In the genomic region with DNA sequence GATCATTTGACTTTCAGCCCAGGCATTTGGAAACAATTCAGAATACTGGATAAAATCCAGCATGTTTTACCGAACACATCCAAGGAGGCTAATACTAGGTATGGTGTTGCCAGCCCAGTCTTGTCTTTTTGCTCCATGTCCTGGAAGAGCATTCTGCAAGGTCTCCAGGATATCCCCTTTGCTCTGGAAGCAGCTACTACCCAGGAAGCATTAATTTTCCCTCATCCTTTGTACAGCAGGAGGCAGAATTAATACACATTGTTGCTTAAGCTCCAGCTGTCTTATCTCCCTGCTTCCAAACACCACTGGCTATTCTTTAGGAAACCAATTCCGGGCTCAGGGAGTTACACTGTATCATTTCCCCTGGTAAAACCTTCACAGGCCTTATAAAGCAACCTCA, we compare ENCODE assay signal across 27 cellular contexts. TPM values are rescaled to one million over a fixed set of nuclear protein-coding genes. Genes with fewer than 3 reads are reported as not detected.
A peak's percentile ranks its signal among the peaks of the same experiment; 100 is the strongest.
DNase-seq lines count a peak whose midpoint lies in the region; ATAC-seq and TF ChIP-seq lines count a peak whose summit lies in the region.
"Had no signal": no experiment of that assay in that cellular context is flagged by ENCODE, and none has a peak within 500 bp of the region (broad histone marks: within the 10 kb centered on the region; RNA-seq: fewer than 3 reads in every experiment).

No MANE protein-coding gene starts in this region.

- H2AFZ ChIP-seq in Loucy (ENCODE audit: low read length) = no peak overlapping the region

- H3K4me1 ChIP-seq in Loucy (ENCODE audit: insufficient read depth, low read length, poor library complexity, severe bottlenecking) = peaks cover 39% of the 10 kb centered on the region
- peaks cover 0 to 16% (median 9%) of the 10 kb centered on the region in 3 donors for H3K4me1 ChIP-seq in gastroesophageal sphincter
- H3K4me1 ChIP-seq: uterus had no signal

- H3K9me3 ChIP-seq in Loucy (ENCODE audit: insufficient read depth, low read depth, low read length) (no peaks in the 10 kb centered on the region), gastroesophageal sphincter (no peaks in the 10 kb centered on the region)
- H3K9me3 ChIP-seq: ascending aorta, MG63, psoas muscle, uterus had no signal

- no peak for TF ChIP-seq EP300 in gastroesophageal sphincter (IDR thresholded peaks at IDR 0.05)

- H3K36me3 Mint-ChIP-seq in neural crest cell (ENCODE audit: low read depth) = no peaks in the 10 kb centered on the region
- peaks cover 0 to 6% of the 10 kb centered on the region in 2 donors for H3K36me3 Mint-ChIP-seq in activated naive CD4-positive, alpha-beta T cell treated with anti-CD3 and anti-CD28 coated beads, Interleukin-2, amount 50 U/mL, for 72 hours
- H3K36me3 Mint-ChIP-seq: activated naive CD4-positive, alpha-beta T cell treated with anti-CD3 and anti-CD28 coated beads, Interleukin-2, amount 50 U/mL, for 24 hours had no signal

- H3K4me3 ChIP-seq in Loucy (ENCODE audit: low read length, poor library complexity, severe bottlenecking) = no peak overlapping the region
- no peak overlapping the region for H3K4me3 ChIP-seq in epithelial cell of proximal tubule (ENCODE audit: low read depth, low read length)
- H3K4me3 ChIP-seq in gastroesophageal sphincter = no peak overlapping the region
- H3K4me3 ChIP-seq: ascending aorta, MG63, psoas muscle, uterus had no signal

- no peak for TF ChIP-seq POLR2A in gastroesophageal sphincter (IDR thresholded peaks at IDR 0.05)

- WGBS in gastroesophageal sphincter (ENCODE audit: low coverage in 1 of 2), 2 donors = 33 to 44% methylated on average over 1 of the region's 2 CpGs

- H3K27ac Mint-ChIP-seq in neural crest cell (ENCODE audit: unreplicated experiment) = no peak overlapping the region
- H3K27ac Mint-ChIP-seq in activated naive CD4-positive, alpha-beta T cell treated with anti-CD3 and anti-CD28 coated beads, Interleukin-2, amount 50 U/mL, for 72 hours = no peak overlapping the region
- H3K27ac Mint-ChIP-seq: activated CD4-positive, alpha-beta T cell treated with anti-CD3 and anti-CD28 coated beads, Interleukin-2, amount 10 ng/mL, durations not matched to agents 24 days and 14 days; activated naive CD4-positive, alpha-beta T cell treated with anti-CD3 and anti-CD28 coated beads, Interleukin-2, amount 50 U/mL, for 24 hours; CD8-positive, alpha-beta T cell had no signal

- H3K4me2 ChIP-seq in Loucy (ENCODE audit: low read depth, low read length, poor library complexity, severe bottlenecking) = peak overlapping the region; percentile 78

- H4K20me1 ChIP-seq in Loucy (ENCODE audit: insufficient read depth, low read length, poor library complexity, severe bottlenecking) = peaks cover 21% of the 10 kb centered on the region

- H3K4me1 Mint-ChIP-seq in neural crest cell = peaks cover 31% of the 10 kb centered on the region

- TF ChIP-seq CTCF in AG09319 (IDR thresholded peaks at IDR 0.05; ENCODE audit: low read depth, low read length) (peak; percentile 4), Loucy (conservative IDR thresholded peaks at IDR 0.05; ENCODE audit: low read length) (no peak), epithelial cell of proximal tubule (conservative IDR thresholded peaks at IDR 0.05; ENCODE audit: low read depth, low read length) (peak; percentile 19), neural crest cell (conservative IDR thresholded peaks at IDR 0.05) (no peak), gastroesophageal sphincter (IDR thresholded peaks at IDR 0.05) (no peak)

- no peaks in the 10 kb centered on the region for H3F3A ChIP-seq in Loucy (ENCODE audit: low read depth)

- peaks cover 50% of the 10 kb centered on the region for H3K79me2 ChIP-seq in Loucy (ENCODE audit: insufficient read depth, low read length)

- H3K9me3 Mint-ChIP-seq in neural crest cell = peaks cover 2% of the 10 kb centered on the region
- no peaks in the 10 kb centered on the region for H3K9me3 Mint-ChIP-seq in activated naive CD4-positive, alpha-beta T cell treated with anti-CD3 and anti-CD28 coated beads, Interleukin-2, amount 50 U/mL, for 72 hours
- H3K9me3 Mint-ChIP-seq: activated CD4-positive, alpha-beta T cell treated with anti-CD3 and anti-CD28 coated beads, Interleukin-2, amount 10 ng/mL, durations not matched to agents 24 days and 14 days; activated naive CD4-positive, alpha-beta T cell treated with anti-CD3 and anti-CD28 coated beads, Interleukin-2, amount 50 U/mL, for 24 hours; CD8-positive, alpha-beta T cell had no signal

- H3K9ac ChIP-seq in Loucy (ENCODE audit: low read depth, low read length, poor library complexity, severe bottlenecking) = no peak overlapping the region

- H3K27ac ChIP-seq in gastroesophageal sphincter = no peak overlapping the region
- H3K27ac ChIP-seq: ascending aorta, psoas muscle, uterus, WERI-Rb-1 had no signal

- H3K27me3 Mint-ChIP-seq in neural crest cell (ENCODE audit: low read depth) = peaks cover 19% of the 10 kb centered on the region
- H3K27me3 Mint-ChIP-seq: activated naive CD4-positive, alpha-beta T cell treated with anti-CD3 and anti-CD28 coated beads, Interleukin-2, amount 50 U/mL, for 24 hours had no signal

- no peak for ATAC-seq in activated naive CD4-positive, alpha-beta T cell treated with anti-CD3 and anti-CD28 coated beads, Interleukin-2, amount 50 U/mL, for 72 hours
- ATAC-seq in gastroesophageal sphincter = no peak
- no peak for ATAC-seq in HG03280 (IDR thresholded peaks at IDR 0.05; ENCODE audit: unreplicated experiment)
- ATAC-seq: CD8-positive, alpha-beta T cell; esophagus mucosa; PC-3; psoas muscle had no signal

- no peaks in the 10 kb centered on the region for H3K9me2 ChIP-seq in Loucy (replicated peaks; ENCODE audit: low read depth, low read length)

- H3K27me3 ChIP-seq in Loucy (ENCODE audit: insufficient read depth, low read length, poor library complexity, severe bottlenecking) = peaks cover 10% of the 10 kb centered on the region
- peaks cover 24% of the 10 kb centered on the region for H3K27me3 ChIP-seq in gastroesophageal sphincter
- H3K27me3 ChIP-seq: ascending aorta, MG63, uterus had no signal

- H3K36me3 ChIP-seq in Loucy (ENCODE audit: insufficient read depth, low read length) = no peaks in the 10 kb centered on the region
- no peaks in the 10 kb centered on the region for H3K36me3 ChIP-seq in gastroesophageal sphincter
- H3K36me3 ChIP-seq: ascending aorta, uterus, WERI-Rb-1 had no signal

- peak overlapping the region; percentile 25 for H3K4me3 Mint-ChIP-seq in neural crest cell

- DNase-seq in AG09319 (ENCODE audit: extremely low read depth, low read depth) = no peak
- no peak for DNase-seq in epithelial cell of proximal tubule (ENCODE audit: low read depth)
- no peak for DNase-seq in neural crest cell (ENCODE audit: low read depth, low spot score)
- no peak for DNase-seq in activated naive CD4-positive, alpha-beta T cell treated with anti-CD3 and anti-CD28 coated beads, Interleukin-2, amount 50 U/mL, for 72 hours (ENCODE audit: low spot score in 2 of 2)
- DNase-seq in activated CD4-positive, alpha-beta T cell treated with anti-CD3 and anti-CD28 coated beads, Interleukin-2, amount 50 U/mL, for 1 hour = no peak
- DNase-seq: activated CD4-positive, alpha-beta T cell treated with anti-CD3 and anti-CD28 coated beads, Interleukin-2, amount 10 ng/mL, durations not matched to agents 24 days and 14 days; CD8-positive, alpha-beta T cell; DMS53; effector CD8-positive, alpha-beta T cell; MG63; NCI-H2081; NCI-H446; NCI-H82; PC-3; psoas muscle; SHP77; stimulated activated CD4-positive, alpha-beta T cell treated with anti-CD3 and anti-CD28 coated beads, Interleukin-1b, Interleukin-23, amount 100 ng/mL, for 48 hours; substantia nigra; T-helper 9 cell; uterus; WERI-Rb-1 had no signal

RNA-seq across cellular contexts. Expression of a gene that starts 1.6 kb away (rescaled TPM):
- total RNA-seq in epithelial cell of proximal tubule (64.6 and 67.6 TPM in 2 replicates), neural crest cell (6.6 and 6.8 TPM in 2 replicates), gastroesophageal sphincter (1 to 10 TPM; 1.8 to 6.6 (median 3.4) TPM)
- 10 to 100 TPM; 11.6 to 26.0 TPM for total RNA-seq in activated naive CD4-positive, alpha-beta T cell treated with anti-CD3 and anti-CD28 coated beads, Interleukin-2, amount 50 U/mL, for 72 hours

Comparison
In these comparisons a context has a peak if more than half of its experiments do, and no peak if none do; other contexts are left out.
1. CTCF ChIP-seq: peak in AG09319 (single experiment) and epithelial cell of proximal tubule (single experiment); none in Loucy (single experiment), neural crest cell (single experiment) and gastroesophageal sphincter (0 of 4).